ENCODE assay signal across 16 cellular contexts in the genomic region with DNA sequence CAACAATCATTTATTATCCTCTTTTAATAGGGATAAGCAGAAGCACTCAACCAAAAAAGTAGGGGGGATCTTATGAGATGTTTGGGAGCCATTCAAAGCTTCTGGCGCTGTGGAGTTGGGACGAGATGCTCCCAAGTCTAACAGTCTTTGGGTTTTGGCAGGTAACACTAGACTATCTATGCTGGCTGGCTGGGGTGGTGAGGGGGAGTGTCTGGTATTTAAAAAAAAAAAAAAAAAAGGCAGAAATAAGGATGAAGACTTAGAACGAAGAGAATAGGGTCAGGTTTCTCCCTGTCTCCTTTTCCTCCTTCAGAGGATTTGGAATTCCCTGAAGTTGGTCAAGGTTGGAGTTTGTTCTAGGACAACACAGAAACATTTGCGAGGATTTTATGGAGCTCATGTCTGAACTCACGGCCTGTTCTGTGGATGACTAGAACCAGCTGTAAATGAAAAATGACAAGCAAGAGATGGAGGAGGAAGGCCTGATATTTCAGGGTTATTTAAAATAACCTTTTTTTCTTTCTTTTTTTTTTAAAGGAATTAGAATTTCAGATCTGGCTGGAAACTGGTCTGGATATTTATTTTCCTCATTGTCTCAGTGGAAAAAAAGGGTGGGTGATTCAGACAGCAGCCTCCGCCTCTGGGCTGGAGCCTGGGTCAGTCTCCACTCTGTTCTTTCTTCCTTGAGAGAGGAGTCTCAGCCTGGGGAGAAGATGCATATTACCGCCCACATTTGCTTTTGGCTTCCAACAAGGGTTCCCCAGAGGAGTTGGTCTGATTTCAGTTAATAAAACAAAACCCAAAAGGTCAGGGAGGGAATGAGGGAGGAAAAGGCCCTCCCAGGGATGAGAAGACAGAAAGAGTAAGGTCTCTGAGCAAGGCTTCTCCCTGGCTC.
DNase-seq lines count a peak whose midpoint lies in the region; ATAC-seq and TF ChIP-seq lines count a peak whose summit lies in the region.
"Had no signal": no experiment of that assay in that cellular context is flagged by ENCODE, and none has a peak within 500 bp of the region (broad histone marks: within the 10 kb centered on the region; RNA-seq: fewer than 3 reads in every experiment).

No MANE protein-coding gene starts in this region.

- no peaks in the 10 kb centered on the region for H3K27me3 ChIP-seq in colonic mucosa
- no peaks in the 10 kb centered on the region for H3K27me3 ChIP-seq in sigmoid colon

- H3K36me3 Mint-ChIP-seq in stimulated activated naive B cell treated with anti-CD40 and anti-IgM and Interleukin-4, amounts not matched to agents 10 μg/mL and 1 μg/mL and 100 μg/mL, for 72 hours = peaks cover 24% of the 10 kb centered on the region in 2 donors
- peaks cover 44% of the 10 kb centered on the region for H3K36me3 Mint-ChIP-seq in activated CD4-positive, alpha-beta memory T cell treated with anti-CD3 and anti-CD28 coated beads, Interleukin-2, amount 10 ng/mL, durations not matched to agents 7 days and 5 days (ENCODE audit: low read depth)

- no peak for TF ChIP-seq POLR2A in sigmoid colon (IDR thresholded peaks at IDR 0.05)

- no peaks in the 10 kb centered on the region for H3K27me3 Mint-ChIP-seq in stimulated activated naive B cell treated with anti-CD40 and anti-IgM and Interleukin-4, amounts not matched to agents 10 μg/mL and 1 μg/mL and 100 μg/mL, for 72 hours
- no peaks in the 10 kb centered on the region for H3K27me3 Mint-ChIP-seq in activated CD4-positive, alpha-beta memory T cell treated with anti-CD3 and anti-CD28 coated beads, Interleukin-2, amount 10 ng/mL, durations not matched to agents 7 days and 5 days
- H3K27me3 Mint-ChIP-seq: IgD-negative memory B cell had no signal

- TF ChIP-seq CTCF in colonic mucosa (IDR thresholded peaks at IDR 0.05) = no peak
- no peak for TF ChIP-seq CTCF in sigmoid colon (IDR thresholded peaks at IDR 0.05)

- H3K27ac ChIP-seq in colonic mucosa (peak overlapping the region; percentile 12), sigmoid colon (peak overlapping the region; percentile 50 to 54 (median 52))

- intact Hi-C loops in colonic mucosa (cut with DNase I) = no loop called here
- intact Hi-C loops in sigmoid colon (cut with DNase I) = no loop called here

- H3K9me3 Mint-ChIP-seq in stimulated activated naive B cell treated with anti-CD40 and anti-IgM and Interleukin-4, amounts not matched to agents 10 μg/mL and 1 μg/mL and 100 μg/mL, for 72 hours = peaks cover 10 to 13% of the 10 kb centered on the region in 2 donors
- H3K9me3 Mint-ChIP-seq in activated CD4-positive, alpha-beta memory T cell treated with anti-CD3 and anti-CD28 coated beads, Interleukin-2, amount 10 ng/mL, durations not matched to agents 7 days and 5 days = peaks cover 25% of the 10 kb centered on the region

- no peaks in the 10 kb centered on the region for H3K9me3 ChIP-seq in colonic mucosa
- H3K9me3 ChIP-seq in sigmoid colon = peaks cover 0 to 2% (median 0%) of the 10 kb centered on the region in 4 donors

- no peaks in the 10 kb centered on the region for H3K4me1 ChIP-seq in colonic mucosa
- peaks cover 0 to 6% (median 0%) of the 10 kb centered on the region in 4 donors for H3K4me1 ChIP-seq in sigmoid colon

- H3K27ac Mint-ChIP-seq in stimulated activated naive B cell treated with anti-CD40 and anti-IgM and Interleukin-4, amounts not matched to agents 10 μg/mL and 1 μg/mL and 100 μg/mL, for 72 hours = no peak overlapping the region
- H3K27ac Mint-ChIP-seq in activated CD4-positive, alpha-beta memory T cell treated with anti-CD3 and anti-CD28 coated beads, Interleukin-2, amount 10 ng/mL, durations not matched to agents 7 days and 5 days = no peak overlapping the region
- H3K27ac Mint-ChIP-seq: IgD-negative memory B cell had no signal

- POLR2A ChIA-PET in activated CD4-positive, alpha-beta memory T cell treated with anti-CD3 and anti-CD28 coated beads, Interleukin-2, amount 10 ng/mL, durations not matched to agents 7 days and 5 days (lab: Charles Lee) = no interaction called here

- no peak overlapping the region for H3K4me3 ChIP-seq in colonic mucosa
- no peak overlapping the region for H3K4me3 ChIP-seq in sigmoid colon

- TF ChIP-seq EP300 in sigmoid colon (IDR thresholded peaks at IDR 0.05) = no peak

- WGBS in sigmoid colon, 2 donors = 77 to 81% methylated on average over 7 of the region's 7 CpGs

- DNase-seq in AG08395 (ENCODE audit: low spot score) (peak; percentile 54), colonic mucosa (no peak), hepatic stellate cell (ENCODE audit: low spot score) (peak; percentile 24), sigmoid colon (peak; percentile 73), hippocampal formation (lab: John Stamatoyannopoulos, UW) (no peak)
- no peak for DNase-seq in stimulated activated naive B cell treated with anti-CD40 and anti-IgM and Interleukin-4, amounts not matched to agents 10 μg/mL and 1 μg/mL and 100 μg/mL, for 72 hours
- DNase-seq in activated CD4-positive, alpha-beta memory T cell treated with anti-CD3 and anti-CD28 coated beads, Interleukin-2, amount 10 ng/mL, durations not matched to agents 7 days and 5 days = no peak
- DNase-seq: activated CD4-positive, alpha-beta T cell treated with anti-CD3 and anti-CD28 coated beads for 4 hours; activated gamma-delta T cell; DMS153; NCI-H187; stimulated activated naive CD4-positive, alpha-beta T cell treated with Interleukin-2 at 50 U/mL for 16 hours had no signal

- no peaks in the 10 kb centered on the region for H3K36me3 ChIP-seq in colonic mucosa
- H3K36me3 ChIP-seq in sigmoid colon = no peaks in the 10 kb centered on the region

- CTCF ChIA-PET in activated CD4-positive, alpha-beta memory T cell treated with anti-CD3 and anti-CD28 coated beads, Interleukin-2, amount 10 ng/mL, durations not matched to agents 7 days and 5 days (lab: Charles Lee) = no interaction called here

- H3K9ac ChIP-seq in colonic mucosa (ENCODE audit: low read depth in 2 of 2, low read length in 2 of 2) = no peak overlapping the region

- no peak overlapping the region for H3K4me3 Mint-ChIP-seq in stimulated activated naive B cell treated with anti-CD40 and anti-IgM and Interleukin-4, amounts not matched to agents 10 μg/mL and 1 μg/mL and 100 μg/mL, for 72 hours
- H3K4me3 Mint-ChIP-seq in activated CD4-positive, alpha-beta memory T cell treated with anti-CD3 and anti-CD28 coated beads, Interleukin-2, amount 10 ng/mL, durations not matched to agents 7 days and 5 days = no peak overlapping the region
- H3K4me3 Mint-ChIP-seq: IgD-negative memory B cell had no signal

- ATAC-seq in stimulated activated naive B cell treated with anti-CD40 and anti-IgM and Interleukin-4, amounts not matched to agents 10 μg/mL and 1 μg/mL and 100 μg/mL, for 72 hours (replicated peaks) = no peak
- no peak for ATAC-seq in GM18511 (IDR thresholded peaks at IDR 0.05; ENCODE audit: unreplicated experiment)
- ATAC-seq: HCT116, SK-N-SH treated with all-trans-retinoic acid at 6 μM for 48 hours had no signal

- peaks cover 0 to 2% of the 10 kb centered on the region in 2 donors for H3K4me1 Mint-ChIP-seq in stimulated activated naive B cell treated with anti-CD40 and anti-IgM and Interleukin-4, amounts not matched to agents 10 μg/mL and 1 μg/mL and 100 μg/mL, for 72 hours
- peaks cover 6% of the 10 kb centered on the region for H3K4me1 Mint-ChIP-seq in activated CD4-positive, alpha-beta memory T cell treated with anti-CD3 and anti-CD28 coated beads, Interleukin-2, amount 10 ng/mL, durations not matched to agents 7 days and 5 days

Comparison
In these comparisons a context has a peak if more than half of its experiments do, and no peak if none do; other contexts are left out.
1. DNase-seq: peak in AG08395 (single experiment), hepatic stellate cell (single experiment) and sigmoid colon (single experiment); none in colonic mucosa (single experiment), stimulated activated naive B cell treated with anti-CD40 and anti-IgM and Interleukin-4, amounts not matched to agents 10 μg/mL and 1 μg/mL and 100 μg/mL, for 72 hours (single experiment), hippocampal formation (0 of 2) and activated CD4-positive, alpha-beta memory T cell treated with anti-CD3 and anti-CD28 coated beads, Interleukin-2, amount 10 ng/mL, durations not matched to agents 7 days and 5 days (single experiment).